In genomic region chr12:128810182-128811127, GRCh38 we compare ENCODE assay signal across 9 cellular contexts. TPM values are rescaled to one million over a fixed set of nuclear protein-coding genes. Genes with fewer than 3 reads are reported as not detected.
A peak's percentile ranks its signal among the peaks of the same experiment; 100 is the strongest.
DNase-seq lines count a peak whose midpoint lies in the region; ATAC-seq and TF ChIP-seq lines count a peak whose summit lies in the region.
"Had no signal": no experiment of that assay in that cellular context is flagged by ENCODE, and none has a peak within 500 bp of the region (broad histone marks: within the 10 kb centered on the region; RNA-seq: fewer than 3 reads in every experiment).

No MANE protein-coding gene starts in this region.

- H3K27me3 ChIP-seq in SJSA1 (replicated peaks) = no peaks in the 10 kb centered on the region
- H3K27me3 ChIP-seq in left ventricle myocardium inferior (ENCODE audit: low read depth) = no peaks in the 10 kb centered on the region
- no peaks in the 10 kb centered on the region for H3K27me3 ChIP-seq in subcutaneous abdominal adipose tissue (ENCODE audit: control insufficient read depth in 5 of 5, insufficient read depth in 4 of 5, low read length in 5 of 5)

- peak overlapping the region in 3 of 5 donors; percentile 0 to 58 (median 51) for H3K9ac ChIP-seq in subcutaneous abdominal adipose tissue (ENCODE audit: low read length in 5 of 5)
- H3K9ac ChIP-seq: parathyroid adenoma had no signal

- ATAC-seq in HG02798 (IDR thresholded peaks at IDR 0.05; ENCODE audit: poor library complexity, unreplicated experiment) = peak; percentile 85

- intact Hi-C loops in left ventricle myocardium inferior (cut with micrococcal nuclease) = no loop called here

- H3K27ac ChIP-seq in SJSA1 (peak overlapping the region; percentile 11; the same call in 1 of the 2 replicates), left ventricle myocardium inferior (replicated peaks) (peak overlapping the region; percentile 90), subcutaneous abdominal adipose tissue (ENCODE audit: low read depth, low read length) (peak overlapping the region; percentile 72)
- H3K27ac ChIP-seq: parathyroid adenoma had no signal

- H3K4me1 ChIP-seq in SJSA1 (replicated peaks) = peaks cover 51% of the 10 kb centered on the region
- peaks cover 58% of the 10 kb centered on the region for H3K4me1 ChIP-seq in left ventricle myocardium inferior
- peaks cover 0 to 38% (median 22%) of the 10 kb centered on the region in 5 donors for H3K4me1 ChIP-seq in subcutaneous abdominal adipose tissue (ENCODE audit: control insufficient read depth in 5 of 5, insufficient read depth in 5 of 5, low read length in 5 of 5)

- TF ChIP-seq CTCF in left ventricle myocardium inferior (IDR thresholded peaks at IDR 0.05; ENCODE audit: borderline replicate concordance) = no peak

- peak; percentile 74 for DNase-seq in activated CD8-positive, alpha-beta memory T cell treated with anti-CD3 and anti-CD28 coated beads for 24 hours
- no peak for DNase-seq in activated CD8-positive, alpha-beta memory T cell treated with anti-CD3 and anti-CD28 coated beads, Interleukin-2, amount 50 U/mL, for 48 hours
- DNase-seq in SJSA1 (ENCODE audit: low read depth in 1 of 2, low spot score in 2 of 2) = no peak
- peak; percentile 71 for DNase-seq in left ventricle myocardium inferior
- no peak for DNase-seq in putamen (ENCODE audit: low spot score)
- DNase-seq in NCI-H2029 treated with DMSO at 0.1 percent for 48 hours (lab: John Stamatoyannopoulos, UW) = no peak

- H3K9me3 ChIP-seq in SJSA1 (replicated peaks) (no peaks in the 10 kb centered on the region), left ventricle myocardium inferior (replicated peaks) (no peaks in the 10 kb centered on the region), subcutaneous abdominal adipose tissue (ENCODE audit: control insufficient read depth in 5 of 5, low read length in 5 of 5) (no peaks in the 10 kb centered on the region)

- H3K4me3 ChIP-seq in SJSA1 = no peak overlapping the region
- H3K4me3 ChIP-seq in left ventricle myocardium inferior = peak overlapping the region; percentile 45
- H3K4me3 ChIP-seq in subcutaneous abdominal adipose tissue (ENCODE audit: low read depth in 1 of 5, low read length in 5 of 5) = peak overlapping the region in 2 of 5 donors; percentile 1 to 31

- H3K36me3 ChIP-seq in SJSA1 (peaks cover 66% of the 10 kb centered on the region), left ventricle myocardium inferior (peaks cover 44% of the 10 kb centered on the region), subcutaneous abdominal adipose tissue (ENCODE audit: control insufficient read depth in 5 of 5, insufficient read depth in 5 of 5, low read length in 5 of 5) (peaks cover 0 to 46% (median 29%) of the 10 kb centered on the region in 5 donors)

RNA-seq across cellular contexts. Expression of gene SLC15A4, which starts 13.3 kb away (rescaled TPM):
- 51.6 and 59.5 TPM in 2 replicates for total RNA-seq in SJSA1 (2014; rRNA removed; shearing (Covaris generic))
- 15.4 TPM for total RNA-seq in left ventricle myocardium inferior

RNA-seq across cellular contexts. Expression of gene GLT1D1, which starts 42.8 kb away (rescaled TPM):
- total RNA-seq in SJSA1 (2014; rRNA removed; shearing (Covaris generic)) = not detected in 2 replicates
- 11.8 TPM for total RNA-seq in left ventricle myocardium inferior

Comparison
In these comparisons a context has a peak if more than half of its experiments do, and no peak if none do; other contexts are left out.
1. DNase-seq: peak in activated CD8-positive, alpha-beta memory T cell treated with anti-CD3 and anti-CD28 coated beads for 24 hours (single experiment) and left ventricle myocardium inferior (single experiment); none in activated CD8-positive, alpha-beta memory T cell treated with anti-CD3 and anti-CD28 coated beads, Interleukin-2, amount 50 U/mL, for 48 hours (single experiment), SJSA1 (0 of 2), putamen (single experiment) and NCI-H2029 treated with DMSO at 0.1 percent for 48 hours (single experiment).
2. H3K27ac ChIP-seq: peak in every context shown above with its lines; median percentile 90 in left ventricle myocardium inferior; 72 in subcutaneous abdominal adipose tissue; 11 in SJSA1.
3. RNA of gene GLT1D1, which starts 42.8 kb away (total RNA-seq): 11.8 TPM in left ventricle myocardium inferior (single experiment); not detected in SJSA1; every median in the first group is over 10 times any median in the second.